In genomic region chr4:113686950-113687718, GRCh38 we compare ENCODE assay signal across 13 cellular contexts.
A peak's percentile ranks its signal among the peaks of the same experiment; 100 is the strongest.
DNase-seq lines count a peak whose midpoint lies in the region; ATAC-seq, FAIRE-seq and TF ChIP-seq lines count a peak whose summit lies in the region.
"Had no signal": no experiment of that assay in that cellular context is flagged by ENCODE, and none has a peak within 500 bp of the region (broad histone marks: within the 10 kb centered on the region; RNA-seq: fewer than 3 reads in every experiment).

No MANE protein-coding gene starts in this region.

- peaks cover 29% of the 10 kb centered on the region for H3F3A ChIP-seq in SK-N-SH (replicated peaks; ENCODE audit: insufficient read depth)

- H3K79me2 ChIP-seq in SK-N-SH (ENCODE audit: insufficient read depth), result peaks cover 82% of the 10 kb centered on the region

- peak; percentile 8 for DNase-seq in A172 (ENCODE audit: low spot score)
- no peak for DNase-seq in GM12892 (ENCODE audit: insufficient read length)
- no peak for DNase-seq in SK-N-SH
- DNase-seq in fibroblast of pulmonary artery (ENCODE audit: low read depth), result peak; percentile 33
- no peak for DNase-seq in NCI-H2171 (lab: John Stamatoyannopoulos, UW)
- DNase-seq in NCI-H2081 (lab: John Stamatoyannopoulos, UW), result no peak
- DNase-seq in DMS153 (lab: John Stamatoyannopoulos, UW), result no peak
- DNase-seq: COR-L47, foreskin fibroblast, NCI-H1105 had no signal

- POLR2A ChIA-PET in SK-N-SH (lab: Yijun Ruan, JAX), result no interaction called here

- TF ChIP-seq POLR2A in GM12892 (IDR thresholded peaks at IDR 0.05; ENCODE audit: low read depth, low read length), result no peak

- H3K27ac ChIP-seq in SK-N-SH (ENCODE audit: low read depth in 2 of 2, low read length in 1 of 2), result peak overlapping the region in 1 of 2 experiments; percentile 14; a peak in 2 of 4 replicates

- H3K9ac ChIP-seq in SK-N-SH, result no peak overlapping the region

- H2AFZ ChIP-seq in SK-N-SH (ENCODE audit: low read depth), result no peak overlapping the region

- no peaks in the 10 kb centered on the region for H3K9me2 ChIP-seq in SK-N-SH

- 87% methylated on average over 4 of the region's 4 CpGs for WGBS in SK-N-SH (ENCODE audit: low lambda C conversion rate)

- H3K36me3 ChIP-seq in SK-N-SH (replicated peaks in 1 of 2; ENCODE audit: control insufficient read depth in 1 of 2, insufficient read depth in 2 of 2, low read length in 1 of 2), result peaks cover 2 to 23% of the 10 kb centered on the region in 2 experiments

- no peak for ATAC-seq in HG02623 (IDR thresholded peaks at IDR 0.05; ENCODE audit: unreplicated experiment)

- no peaks in the 10 kb centered on the region for H3K9me3 ChIP-seq in SK-N-SH

- H4K20me1 ChIP-seq in SK-N-SH (ENCODE audit: insufficient read depth), result no peaks in the 10 kb centered on the region; the same call in 1 of the 2 replicates

- no peak for TF ChIP-seq CTCF in SK-N-SH (IDR thresholded peaks at IDR 0.05)
- no peak for TF ChIP-seq CTCF in fibroblast of pulmonary artery (IDR thresholded peaks at IDR 0.05; ENCODE audit: low read length, missing control alignments)

- CTCF ChIA-PET in SK-N-SH (lab: Yijun Ruan, JAX), result interaction anchor here (1.0 kb wide), 1 partner anchor 293 kb away, joined by 3 read pairs; no protein-coding TSS in a partner anchor

- no peak overlapping the region for H3K4me3 ChIP-seq in SK-N-SH (ENCODE audit: low read depth in 2 of 2, low read length in 1 of 2)
- no peak overlapping the region for H3K4me3 ChIP-seq in fibroblast of pulmonary artery (replicated peaks; ENCODE audit: low read depth, low read length)
- H3K4me3 ChIP-seq: lung had no signal

- peak; percentile 81 for FAIRE-seq in GM12892 (lab: Jason Lieb, UNC)
- FAIRE-seq: H54 had no signal

- H3K4me1 ChIP-seq in SK-N-SH (ENCODE audit: control insufficient read depth in 1 of 2, insufficient read depth in 2 of 2, low read depth in 1 of 2, low read length in 1 of 2), result peaks cover 6 to 17% of the 10 kb centered on the region in 2 experiments; a peak in 3 of 4 replicates

- no peak overlapping the region for H3K4me2 ChIP-seq in SK-N-SH

- TF ChIP-seq RAD21 in SK-N-SH (IDR thresholded peaks at IDR 0.05; ENCODE audit: low read length), result no peak

- no peaks in the 10 kb centered on the region for H3K27me3 ChIP-seq in SK-N-SH (ENCODE audit: insufficient read depth)

- no peak for TF ChIP-seq EP300 in SK-N-SH (IDR thresholded peaks at IDR 0.05; ENCODE audit: borderline replicate concordance in 1 of 2, low read depth in 1 of 2, low read length in 1 of 2)

TF ChIP-seq in SK-N-SH, 30 proteins besides CTCF, POLR2A, EP300 and RAD21:
- TF ChIP-seq PBX3 (IDR thresholded peaks at IDR 0.05) (peak; percentile 64), GATA2 (CRISPR knock-in tag; IDR thresholded peaks at IDR 0.05) (no peak), TCF12 (IDR thresholded peaks at IDR 0.05) (peak; percentile 31; the same call in 1 of the 2 replicates), RFX5 (IDR thresholded peaks at IDR 0.05; ENCODE audit: low read length) (no peak), ELF1 (IDR thresholded peaks at IDR 0.05) (no peak)

Comparison
In these comparisons a context has a peak if more than half of its experiments do, and no peak if none do; other contexts are left out.
1. DNase-seq: peak in A172 (single experiment) and fibroblast of pulmonary artery (single experiment); none in GM12892 (single experiment), SK-N-SH (single experiment), NCI-H2171 (single experiment), NCI-H2081 (0 of 2) and DMS153 (single experiment).